8 cellular contexts compared by ENCODE assay signal in genomic region chr3:9769426-9770275, GRCh38. TPM values are rescaled to one million over a fixed set of nuclear protein-coding genes. Genes with fewer than 3 reads are reported as not detected.
DNase-seq lines count a peak whose midpoint lies in the region; ATAC-seq, FAIRE-seq and TF ChIP-seq lines count a peak whose summit lies in the region.

CAMK1 (minus strand) TSS chr3:9769947; CDS start chr3:9767749, 2,198 bp downstream.

- no TSS peak for BruUV-seq in HepG2 (replicated peaks; lab: Mats Ljungman, UMichigan)

- H3K4me2 ChIP-seq in HepG2 (ENCODE audit: low read depth, low read length) = peak within 1 kb of the TSS; percentile 99

- peaks cover 0 to 17% (median 12%) of the 10 kb centered on the region in 3 donors for H3K27me3 Mint-ChIP-seq in CD14-positive monocyte (ENCODE audit: low read depth in 3 of 3)

- 0 out of 2 replicates have a peak, but pooled peaks have one; percentile 12 for TF ChIP-seq RAD21 in HepG2 (CRISPR knock-in tag; IDR thresholded peaks at IDR 0.05)

- no peaks in the 10 kb centered on the region for H4K20me1 ChIP-seq in HepG2 (ENCODE audit: insufficient read depth, low read length)

- TF ChIP-seq POLR2A in HepG2 (IDR thresholded peaks at IDR 0.05; ENCODE audit: insufficient read depth in 1 of 2, low read depth in 2 of 2, low read length in 2 of 2) = peak in 1 of 2 experiments; percentile 79; a peak in 2 of 4 replicates
- TF ChIP-seq POLR2A in GM18505 (IDR thresholded peaks at IDR 0.05; ENCODE audit: borderline replicate concordance, extremely low read depth, insufficient read depth, insufficient read length) = no peak

- 2% methylated on average over 13 of the region's 49 CpGs for WGBS in HepG2 (ENCODE audit: low lambda C conversion rate)

- CTCF ChIA-PET in HepG2 (lab: Yijun Ruan, JAX; ENCODE audit: low intra/inter-chr PET ratio, low total read pairs) = no interaction called here

- intact Hi-C loops in CD14-positive monocyte (cut with micrococcal nuclease) (no loop called here), dorsolateral prefrontal cortex (cut with DNase I) (no loop called here), HepG2 (cut with micrococcal nuclease; ENCODE audit: unreplicated experiment) (no loop called here)

- peak within 1 kb of the TSS; percentile 89 to 95 for H3K4me3 Mint-ChIP-seq in CD14-positive monocyte

- H3K9me3 Mint-ChIP-seq in CD14-positive monocyte = peaks cover 0 to 1% (median 0%) of the 10 kb centered on the region in 7 donors

- in situ Hi-C loops in HepG2 (cut with HindIII; ENCODE audit: extremely low pct_ligation_motif_present, low pct_unique_long_range_greater_than_20kb) = no loop called here

- DNase-seq in CD14-positive monocyte (ENCODE audit: low spot score) = peak; percentile 57
- peak; percentile 24 for DNase-seq in NCI-H146 treated with DMSO at 0.1 percent for 48 hours (lab: John Stamatoyannopoulos, UW; ENCODE audit: unreplicated experiment)
- peak; percentile 75 to 79 for DNase-seq in activated CD4-positive, alpha-beta T cell treated with anti-CD3 and anti-CD28 coated beads, Interleukin-2, amount 50 U/mL, for 48 hours
- peak; percentile 50 to 89 (median 82) for DNase-seq in dorsolateral prefrontal cortex
- peak; percentile 45 for DNase-seq in HepG2 (ENCODE audit: low spot score)
- peak; percentile 70 to 79 for DNase-seq in stimulated activated CD4-positive, alpha-beta T cell treated with anti-CD3 and anti-CD28 coated beads, Interleukin-2, amount 100 ng/mL, for 24 hours

- H2AFZ ChIP-seq in HepG2 (ENCODE audit: low read length) = no peak within 1 kb of the TSS

- H3K79me2 ChIP-seq in HepG2 (ENCODE audit: insufficient read depth, low read length) = peaks cover 13% of the 10 kb centered on the region

- H3K4me1 ChIP-seq in HepG2 (ENCODE audit: insufficient read depth, low read length) = peaks cover 39% of the 10 kb centered on the region

- no peak for FAIRE-seq in HepG2 (lab: Jason Lieb, UNC)

- peak; percentile 54 for ATAC-seq in GM21390 (IDR thresholded peaks at IDR 0.05; ENCODE audit: unreplicated experiment)
- ATAC-seq in HepG2 = peak; percentile 91
- ATAC-seq in GM18505 (IDR thresholded peaks at IDR 0.05; ENCODE audit: unreplicated experiment) = no peak

- H3K36me3 Mint-ChIP-seq in CD14-positive monocyte = peaks cover 18 to 28% of the 10 kb centered on the region in 2 donors

- H3K27ac ChIP-seq in dorsolateral prefrontal cortex (peak within 1 kb of the TSS in 58 of 59 donors; percentile 21 to 95 (median 87)), HepG2 (ENCODE audit: extremely low read length, insufficient read depth, low read length) (peak within 1 kb of the TSS; percentile 57)

- H3K27me3 ChIP-seq in dorsolateral prefrontal cortex (no peaks in the 10 kb centered on the region), HepG2 (ENCODE audit: control insufficient read depth in 1 of 2, insufficient read depth in 2 of 2, low read length in 2 of 2) (no peaks in the 10 kb centered on the region; a peak in 1 of 5 replicates)

- TF ChIP-seq EP300 in HepG2 (IDR thresholded peaks at IDR 0.05; ENCODE audit: low read depth in 2 of 2, low read length in 2 of 2) = no peak
- no peak for TF ChIP-seq EP300 in HepG2 (CRISPR knock-in tag; IDR thresholded peaks at IDR 0.05; ENCODE audit: borderline replicate concordance)

- peaks cover 4 to 13% of the 10 kb centered on the region in 2 experiments; a peak in 3 of 5 replicates for H3K36me3 ChIP-seq in HepG2 (replicated peaks in 1 of 2; ENCODE audit: control insufficient read depth in 1 of 2, insufficient read depth in 2 of 2, low read length in 2 of 2)

- peak within 1 kb of the TSS; percentile 57 to 84 (median 70) for H3K27ac Mint-ChIP-seq in CD14-positive monocyte

- H3K4me1 Mint-ChIP-seq in CD14-positive monocyte = peaks cover 57% of the 10 kb centered on the region

- TF ChIP-seq CTCF in CD14-positive monocyte (IDR thresholded peaks at IDR 0.05) (no peak), dorsolateral prefrontal cortex (IDR thresholded peaks at IDR 0.05 in 54 of 56, conservative IDR thresholded peaks at IDR 0.05 in 2 of 56; ENCODE audit: low read depth in 1 of 56, partially characterized antibody in 56 of 56) (no peak), HepG2 (CRISPR knock-in tag; IDR thresholded peaks at IDR 0.05) (no peak; the same call in 1 of the 2 replicates)

- POLR2A ChIA-PET in HepG2 (lab: Yijun Ruan, JAX) = interaction anchor here (0.7 to 5.3 kb wide), 8 partner anchors 12 to 406 kb away, joined by 3 to 50 read pairs (median 6); partner anchors contain the start of genes ARPC4, BRPF1, IL17RC and OGG1

- peak within 1 kb of the TSS; percentile 84 for H3K9ac ChIP-seq in HepG2 (ENCODE audit: insufficient read depth, low read depth, low read length)

- no peaks in the 10 kb centered on the region for H3K9me3 ChIP-seq in HepG2 (ENCODE audit: low read length)

- peak within 1 kb of the TSS; percentile 55 to 91 (median 76) for H3K4me3 ChIP-seq in dorsolateral prefrontal cortex
- H3K4me3 ChIP-seq in HepG2 (replicated peaks in 1 of 3; ENCODE audit: insufficient read depth in 1 of 3, low read depth in 2 of 3, low read length in 3 of 3) = peak within 1 kb of the TSS; percentile 68 to 92 (median 76)

TF ChIP-seq in HepG2, 621 proteins besides CTCF, POLR2A, EP300 and RAD21 (continues in another document):
- TF ChIP-seq SRY (CRISPR knock-in tag; IDR thresholded peaks at IDR 0.05) = peak; percentile 44; the same call in 1 of the 2 replicates
- TF ChIP-seq MEIS2 (CRISPR knock-in tag; IDR thresholded peaks at IDR 0.05) = no peak; the same call in 1 of the 2 replicates
- no peak; the same call in 1 of the 2 replicates for TF ChIP-seq SNAI1 (CRISPR knock-in tag; IDR thresholded peaks at IDR 0.05; ENCODE audit: borderline replicate concordance)
- TF ChIP-seq, protein P1, sequence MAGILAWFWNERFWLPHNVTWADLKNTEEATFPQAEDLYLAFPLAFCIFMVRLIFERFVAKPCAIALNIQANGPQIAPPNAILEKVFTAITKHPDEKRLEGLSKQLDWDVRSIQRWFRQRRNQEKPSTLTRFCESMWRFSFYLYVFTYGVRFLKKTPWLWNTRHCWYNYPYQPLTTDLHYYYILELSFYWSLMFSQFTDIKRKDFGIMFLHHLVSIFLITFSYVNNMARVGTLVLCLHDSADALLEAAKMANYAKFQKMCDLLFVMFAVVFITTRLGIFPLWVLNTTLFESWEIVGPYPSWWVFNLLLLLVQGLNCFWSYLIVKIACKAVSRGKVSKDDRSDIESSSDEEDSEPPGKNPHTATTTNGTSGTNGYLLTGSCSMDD (CRISPR knock-in tag; IDR thresholded peaks at IDR 0.05) = no peak
- no peak for TF ChIP-seq ZNF652 (CRISPR knock-in tag; IDR thresholded peaks at IDR 0.05; ENCODE audit: borderline replicate concordance, low read depth)
- no peak for TF ChIP-seq MAZ (IDR thresholded peaks at IDR 0.05; ENCODE audit: borderline replicate concordance, low read depth, low read length)
- peak; percentile 48; the same call in 1 of the 2 replicates for TF ChIP-seq MAZ (CRISPR knock-in tag; IDR thresholded peaks at IDR 0.05; ENCODE audit: low read depth)
- TF ChIP-seq ZFX (CRISPR knock-in tag; IDR thresholded peaks at IDR 0.05; ENCODE audit: low read depth) = peak; percentile 83
- peak; percentile 10; the same call in 1 of the 2 replicates for TF ChIP-seq RCOR2 (CRISPR knock-in tag; IDR thresholded peaks at IDR 0.05)
- peak; percentile 21; the same call in 1 of the 2 replicates for TF ChIP-seq ZNF441 (CRISPR knock-in tag; IDR thresholded peaks at IDR 0.05; ENCODE audit: borderline replicate concordance)
- no peak for TF ChIP-seq RELA (CRISPR knock-in tag; IDR thresholded peaks at IDR 0.05)
- no peak for TF ChIP-seq ARNTL (CRISPR knock-in tag; IDR thresholded peaks at IDR 0.05)
- TF ChIP-seq PATZ1 (CRISPR knock-in tag; IDR thresholded peaks at IDR 0.05) = peak; percentile 13; the same call in 1 of the 2 replicates

RNA-seq across cellular contexts. Expression of gene CAMK1, which starts in this region (rescaled TPM):
- polyA plus RNA-seq in CD14-positive monocyte = 100 to 1,000 TPM; 118 to 137 TPM
- 10 to 100 TPM; 23.2 to 90.8 (median 62.7) TPM for total RNA-seq in dorsolateral prefrontal cortex
- 51.8 and 53.3 TPM in 2 replicates for total RNA-seq in HepG2 (2016; rRNA removed; fragmentation: Illumina TruSeq; extraction: Trizol)
- total RNA-seq in HepG2 (2016; cell fraction: cytosol; rRNA removed; fragmentation: Illumina TruSeq; extraction: Trizol; ENCODE audit: low read depth) = 40.6 and 50.9 TPM in 2 replicates
- total RNA-seq in HepG2 (2016; cell fraction: insoluble cytoplasmic fraction; rRNA removed; fragmentation: Illumina TruSeq; extraction: Trizol) = 49.0 and 53.3 TPM in 2 replicates
- 44.9 and 61.9 TPM in 2 replicates for total RNA-seq in HepG2 (2016; cell fraction: membrane; rRNA removed; fragmentation: Illumina TruSeq; extraction: Trizol)
- total RNA-seq in HepG2 (2016; cell fraction: nucleus; rRNA removed; fragmentation: Illumina TruSeq; extraction: Trizol) = 26.4 and 30.0 TPM in 2 replicates
- polyA plus RNA-seq in HepG2 (2011; rRNA removed) = 26.4 and 27.7 TPM in 2 replicates
- 25.3 and 29.8 TPM in 2 replicates for polyA plus RNA-seq in HepG2 (2011; cell fraction: cytosol; rRNA removed)
- 30.9 and 36.6 TPM in 2 replicates for polyA plus RNA-seq in HepG2 (2011; cell fraction: nucleus; rRNA removed)
- 17.5 and 20.2 TPM in 2 replicates for polyA plus RNA-seq in HepG2 (2012)
- 36.8 and 48.6 TPM in 2 replicates for polyA plus RNA-seq in HepG2 (2016; cell fraction: cytosol; fragmentation: Illumina TruSeq; extraction: Trizol; ENCODE audit: low read depth)
- 45.8 and 51.6 TPM in 2 replicates for polyA plus RNA-seq in HepG2 (2016; cell fraction: insoluble cytoplasmic fraction; fragmentation: Illumina TruSeq; extraction: Trizol; ENCODE audit: low read depth)
- 36.9 and 45.8 TPM in 2 replicates for polyA plus RNA-seq in HepG2 (2016; cell fraction: membrane; fragmentation: Illumina TruSeq; extraction: Trizol; ENCODE audit: low read depth)
- 55.8 and 58.3 TPM in 2 replicates for polyA plus RNA-seq in HepG2 (2016; cell fraction: nucleus; fragmentation: Illumina TruSeq; extraction: Trizol; ENCODE audit: insufficient read depth, low read depth)
- polyA minus RNA-seq in HepG2 (2011; rRNA and poly(A)+ RNA removed; ENCODE audit: low replicate concordance) = 4.7 and 17.6 TPM in 2 replicates
- 8.4 and 15.1 TPM in 2 replicates for polyA minus RNA-seq in HepG2 (2011; cell fraction: cytosol; rRNA and poly(A)+ RNA removed)
- 8.4 and 10.3 TPM in 2 replicates for polyA minus RNA-seq in HepG2 (2011; cell fraction: nucleus; rRNA and poly(A)+ RNA removed)

Comparison
In these comparisons a context has a peak if more than half of its experiments do, and no peak if none do; other contexts are left out.
1. DNase-seq: peak in every context shown above with its lines; median percentile 82 in dorsolateral prefrontal cortex; 77 in activated CD4-positive, alpha-beta T cell treated with anti-CD3 and anti-CD28 coated beads, Interleukin-2, amount 50 U/mL, for 48 hours; 74 in stimulated activated CD4-positive, alpha-beta T cell treated with anti-CD3 and anti-CD28 coated beads, Interleukin-2, amount 100 ng/mL, for 24 hours; 57 in CD14-positive monocyte; 45 in HepG2; 24 in NCI-H146 treated with DMSO at 0.1 percent for 48 hours.